ENCODE assay signal across 13 cellular contexts in genomic region chr1:115748396-115749130, GRCh38. TPM values are rescaled to one million over a fixed set of nuclear protein-coding genes. Genes with fewer than 3 reads are reported as not detected.
DNase-seq lines count a peak whose midpoint lies in the region; ATAC-seq and TF ChIP-seq lines count a peak whose summit lies in the region.
"Had no signal": no experiment of that assay in that cellular context is flagged by ENCODE, and none has a peak within 500 bp of the region (broad histone marks: within the 10 kb centered on the region; RNA-seq: fewer than 3 reads in every experiment).

No MANE protein-coding gene starts in this region.

- 70 to 74% methylated on average over 5 of the region's 5 CpGs for WGBS in sigmoid colon, 2 donors

- TF ChIP-seq POLR2A in sigmoid colon (IDR thresholded peaks at IDR 0.05): no peak

- intact Hi-C loops in sigmoid colon (cut with DNase I): no loop called here

- TF ChIP-seq CTCF in RWPE2 (IDR thresholded peaks at IDR 0.05; ENCODE audit: poor library complexity, severe bottlenecking) (no peak), foreskin fibroblast (IDR thresholded peaks at IDR 0.05; ENCODE audit: low read depth, low read length) (no peak), sigmoid colon (IDR thresholded peaks at IDR 0.05) (no peak)

- no peak for TF ChIP-seq EP300 in sigmoid colon (IDR thresholded peaks at IDR 0.05)

- H3K27me3 ChIP-seq in RWPE2 (ENCODE audit: insufficient read depth, poor library complexity, severe bottlenecking) (no peaks in the 10 kb centered on the region), sigmoid colon (no peaks in the 10 kb centered on the region)
- H3K27me3 ChIP-seq: pancreas had no signal

- H3K36me3 ChIP-seq in RWPE2 (ENCODE audit: low read depth) (no peaks in the 10 kb centered on the region), sigmoid colon (no peaks in the 10 kb centered on the region)
- H3K36me3 ChIP-seq: pancreas had no signal

- H3K27ac ChIP-seq in RWPE2 (ENCODE audit: poor library complexity, severe bottlenecking) (no peak overlapping the region), sigmoid colon (peak overlapping the region; percentile 59 to 79 (median 74))
- H3K27ac ChIP-seq: pancreas had no signal

- ATAC-seq in RWPE2 (ENCODE audit: low read depth) (peak; percentile 72), GM21390 (IDR thresholded peaks at IDR 0.05; ENCODE audit: unreplicated experiment) (no peak)
- ATAC-seq: GM12878 had no signal

- H3K9me3 ChIP-seq in RWPE2 (ENCODE audit: severe bottlenecking): no peaks in the 10 kb centered on the region
- no peaks in the 10 kb centered on the region for H3K9me3 ChIP-seq in sigmoid colon
- H3K9me3 ChIP-seq: pancreas had no signal

- no peak overlapping the region for H3K4me3 ChIP-seq in RWPE2 (ENCODE audit: severe bottlenecking)
- no peak overlapping the region for H3K4me3 ChIP-seq in foreskin fibroblast (ENCODE audit: low read depth in 1 of 2, low read length in 2 of 2)
- no peak overlapping the region for H3K4me3 ChIP-seq in sigmoid colon
- H3K4me3 ChIP-seq: GM12878, pancreas had no signal

- H3K4me1 ChIP-seq in RWPE2 (ENCODE audit: insufficient read depth, poor library complexity, severe bottlenecking) (peaks cover 6% of the 10 kb centered on the region), sigmoid colon (peaks cover 0 to 55% (median 32%) of the 10 kb centered on the region in 4 donors)
- H3K4me1 ChIP-seq: pancreas had no signal

- DNase-seq in ELR (ENCODE audit: low read depth) (peak; percentile 55), RWPE2 (ENCODE audit: low spot score) (no peak), foreskin fibroblast (peak; percentile 18 to 52), sigmoid colon (no peak), retina (no peak), activated gamma-delta T cell treated with Interleukin-2 at 50 U/mL for 16 hours (no peak)
- DNase-seq in activated CD8-positive, alpha-beta memory T cell treated with anti-CD3 and anti-CD28 coated beads, Interleukin-2, amount 50 U/mL, for 4 hours: no peak
- DNase-seq: immature natural killer cell, pancreas, T1000 had no signal

RNA-seq across cellular contexts. Expression of gene CASQ2, which starts 20.0 kb away (rescaled TPM):
- total RNA-seq in sigmoid colon: 100 to 1,000 TPM in 3 of 4 donors, 10 to 100 TPM in 1; 58.3 to 160 (median 121) TPM
- 1 to 10 TPM in 2 of 3 donors, under 1 TPM in 1; 0.46 to 2.6 (median 1.8) TPM for polyA plus RNA-seq in sigmoid colon
- total RNA-seq: GM12878, OCI-LY7 had no signal
- polyA plus RNA-seq: GM12878, immature natural killer cell had no signal

Comparison
In these comparisons a context has a peak if more than half of its experiments do, and no peak if none do; other contexts are left out.
1. DNase-seq: peak in ELR (single experiment) and foreskin fibroblast (2 of 2); none in RWPE2 (single experiment), sigmoid colon (single experiment), retina (single experiment), activated CD8-positive, alpha-beta memory T cell treated with anti-CD3 and anti-CD28 coated beads, Interleukin-2, amount 50 U/mL, for 4 hours (single experiment) and activated gamma-delta T cell treated with Interleukin-2 at 50 U/mL for 16 hours (single experiment).